Comparison of ENCODE assay signal across 11 cellular contexts in genomic region chr3:47323431-47324277, GRCh38. TPM values are rescaled to one million over a fixed set of nuclear protein-coding genes. Genes with fewer than 3 reads are reported as not detected.
A peak's percentile ranks its signal among the peaks of the same experiment; 100 is the strongest.
DNase-seq lines count a peak whose midpoint lies in the region; ATAC-seq and TF ChIP-seq lines count a peak whose summit lies in the region.
"Had no signal": no experiment of that assay in that cellular context is flagged by ENCODE, and none has a peak within 500 bp of the region (broad histone marks: within the 10 kb centered on the region; RNA-seq: fewer than 3 reads in every experiment).

No MANE protein-coding gene starts in this region.

- no peak for TF ChIP-seq CTCF in PC-3 (conservative IDR thresholded peaks at IDR 0.05; ENCODE audit: low read depth, low read length)
- TF ChIP-seq CTCF in chondrocyte (IDR thresholded peaks at IDR 0.05), result no peak
- no peak for TF ChIP-seq CTCF in osteocyte (IDR thresholded peaks at IDR 0.05)

- H3K36me3 Mint-ChIP-seq in chondrocyte (ENCODE audit: low read depth), result peaks cover 11% of the 10 kb centered on the region
- peaks cover 16% of the 10 kb centered on the region for H3K36me3 Mint-ChIP-seq in osteocyte (ENCODE audit: unreplicated experiment)

- H3K9me3 Mint-ChIP-seq in chondrocyte (ENCODE audit: low read depth) (no peaks in the 10 kb centered on the region), osteocyte (ENCODE audit: unreplicated experiment) (no peaks in the 10 kb centered on the region)
- H3K9me3 Mint-ChIP-seq: activated T-helper 2 cell treated with anti-CD3 and anti-CD28 coated beads, Interferon-gamma antibody, Interleukin-2, Interleukin-4, amounts not matched to agents 10 μg/mL and 5 μg/mL and 100 μg/mL, durations not matched to agents 14 hours and 24 hours and 36 hours had no signal

- H3K4me3 Mint-ChIP-seq in chondrocyte (ENCODE audit: unreplicated experiment), result no peak overlapping the region
- no peak overlapping the region for H3K4me3 Mint-ChIP-seq in osteocyte (ENCODE audit: unreplicated experiment)

- H3K9me3 ChIP-seq in PC-3 (ENCODE audit: low read length), result no peaks in the 10 kb centered on the region
- H3K9me3 ChIP-seq: left lung, prostate gland had no signal

- CTCF ChIA-PET in PC-3 (lab: Charles Lee), result interaction anchor here (0.6 to 1.7 kb wide), 6 partner anchors 41 to 290 kb away, joined by 3 to 11 read pairs (median 3); partner anchors contain the start of genes KIF9 and KLHL18

- H3K27ac Mint-ChIP-seq in chondrocyte (ENCODE audit: unreplicated experiment) (peak overlapping the region; percentile 43), osteocyte (ENCODE audit: unreplicated experiment) (peak overlapping the region; percentile 52)
- H3K27ac Mint-ChIP-seq: activated T-helper 2 cell treated with anti-CD3 and anti-CD28 coated beads, Interferon-gamma antibody, Interleukin-2, Interleukin-4, amounts not matched to agents 10 μg/mL and 5 μg/mL and 100 μg/mL, durations not matched to agents 14 hours and 24 hours and 36 hours had no signal

- H3K36me3 ChIP-seq in PC-3 (ENCODE audit: low read depth, low read length), result peaks cover 36% of the 10 kb centered on the region
- H3K36me3 ChIP-seq: prostate gland had no signal

- BruUV-seq in PC-3 (replicated peaks; lab: Mats Ljungman, UMichigan), result no TSS peak

- intact Hi-C loops in PC-3 (cut with micrococcal nuclease), result loop anchor here (1.0 to 10.0 kb wide), 3 partner anchors 42 to 159 kb away; partner anchors contain the start of gene SETD2

- H3K27me3 Mint-ChIP-seq in chondrocyte (ENCODE audit: low read depth) (no peaks in the 10 kb centered on the region), osteocyte (ENCODE audit: unreplicated experiment) (no peaks in the 10 kb centered on the region)

- H3K4me1 Mint-ChIP-seq in chondrocyte (ENCODE audit: low read depth) (peaks cover 14% of the 10 kb centered on the region), osteocyte (ENCODE audit: unreplicated experiment) (peaks cover 7% of the 10 kb centered on the region)

- H3K27me3 ChIP-seq in PC-3 (ENCODE audit: low read length), result no peaks in the 10 kb centered on the region
- H3K27me3 ChIP-seq: left lung had no signal

- peak; percentile 22 for DNase-seq in ELF-1 (ENCODE audit: low read depth, low spot score)
- peak; percentile 88 for DNase-seq in PC-3
- no peak for DNase-seq in chondrocyte (ENCODE audit: low spot score)
- DNase-seq in osteocyte (ENCODE audit: extremely low spot score, unreplicated experiment), result no peak
- no peak for DNase-seq in dedifferentiated amniotic fluid mesenchymal stem cell (ENCODE audit: extremely low spot score)
- DNase-seq in DMS153 (lab: John Stamatoyannopoulos, UW), result no peak
- DNase-seq in AG20443 (ENCODE audit: low spot score), result no peak
- no peak for DNase-seq in NCI-H1417 treated with DMSO at 0.1 percent for 48 hours (lab: John Stamatoyannopoulos, UW)

- no peak overlapping the region; the same call in 1 of the 2 replicates for H3K9ac ChIP-seq in PC-3 (ENCODE audit: low read length)

- POLR2A ChIA-PET in PC-3 (lab: Charles Lee; ENCODE audit: unreplicated experiment), result no interaction called here

- no peaks in the 10 kb centered on the region; the same call in 1 of the 2 replicates for H3K79me2 ChIP-seq in PC-3 (ENCODE audit: low read length)

- peak; percentile 75 for ATAC-seq in PC-3

- H2AFZ ChIP-seq in PC-3 (ENCODE audit: low read length), result no peak overlapping the region

- no peak overlapping the region for H3K4me3 ChIP-seq in PC-3 (ENCODE audit: low read length)
- H3K4me3 ChIP-seq: left lung, prostate gland had no signal

- no peaks in the 10 kb centered on the region for H3F3A ChIP-seq in PC-3 (ENCODE audit: low read length, unreplicated experiment)

- H3K27ac ChIP-seq in PC-3 (ENCODE audit: low read length), result peak overlapping the region; percentile 63
- H3K27ac ChIP-seq: left lung, prostate gland had no signal

- H3K9me2 ChIP-seq in PC-3 (replicated peaks; ENCODE audit: low read length), result no peaks in the 10 kb centered on the region

- peaks cover 19% of the 10 kb centered on the region for H3K4me1 ChIP-seq in PC-3 (ENCODE audit: insufficient read depth, low read length)
- H3K4me1 ChIP-seq: left lung, prostate gland had no signal

- H3K4me2 ChIP-seq in PC-3 (ENCODE audit: low read length), result peak overlapping the region; percentile 66

- no peaks in the 10 kb centered on the region for H4K20me1 ChIP-seq in PC-3 (ENCODE audit: low read length)

RNA-seq across cellular contexts. Expression of gene KLHL18, which starts 40.9 kb away (rescaled TPM):
- 28.6 and 36.5 TPM in 2 replicates for total RNA-seq in PC-3 (2014; rRNA removed)
- 31.9 to 34.6 TPM (median 32.3 TPM) in 3 replicates for total RNA-seq in chondrocyte
- 29.1 and 32.3 TPM in 2 replicates for total RNA-seq in osteocyte

RNA-seq across cellular contexts. Expression of gene KIF9, which starts 41.1 kb away (rescaled TPM):
- total RNA-seq in PC-3 (2014; rRNA removed) (16.2 and 22.7 TPM in 2 replicates), chondrocyte (3.9 to 4.5 TPM (median 4.3 TPM) in 3 replicates), osteocyte (5.4 and 6.2 TPM in 2 replicates)

RNA-seq across cellular contexts. Expression of gene PTPN23, which starts 57.2 kb away (rescaled TPM):
- total RNA-seq in PC-3 (2014; rRNA removed) (22.3 and 28.7 TPM in 2 replicates), chondrocyte (43.5 to 49.5 TPM (median 47.8 TPM) in 3 replicates), osteocyte (57.7 and 60.8 TPM in 2 replicates)

Comparison
In these comparisons a context has a peak if more than half of its experiments do, and no peak if none do; other contexts are left out.
1. DNase-seq: peak in ELF-1 (single experiment) and PC-3 (single experiment); none in chondrocyte (single experiment), osteocyte (single experiment), dedifferentiated amniotic fluid mesenchymal stem cell (single experiment), DMS153 (single experiment), AG20443 (single experiment) and NCI-H1417 treated with DMSO at 0.1 percent for 48 hours (single experiment).